Comparison of ENCODE assay signal across 9 cellular contexts in genomic region chr12:102740157-102741032, GRCh38.
DNase-seq lines count a peak whose midpoint lies in the region; ATAC-seq, FAIRE-seq and TF ChIP-seq lines count a peak whose summit lies in the region.
"Had no signal": no experiment of that assay in that cellular context is flagged by ENCODE, and none has a peak within 500 bp of the region (broad histone marks: within the 10 kb centered on the region; RNA-seq: fewer than 3 reads in every experiment).

No MANE protein-coding gene starts in this region.

- TF ChIP-seq CTCF in astrocyte (IDR thresholded peaks at IDR 0.05; ENCODE audit: insufficient read depth, low read depth, low read length) (peak; percentile 23), nephron (IDR thresholded peaks at IDR 0.05; ENCODE audit: unreplicated experiment in 3 of 3) (peak; percentile 47 to 58 (median 48))

- H3K27me3 ChIP-seq in astrocyte (ENCODE audit: insufficient read depth, low read length): no peaks in the 10 kb centered on the region

- H3K4me1 Mint-ChIP-seq in astrocyte (ENCODE audit: low read depth, unreplicated experiment) (peaks cover 9% of the 10 kb centered on the region), nephron (peaks cover 27% of the 10 kb centered on the region)
- H3K4me1 Mint-ChIP-seq: stimulated activated naive CD8-positive, alpha-beta T cell treated with anti-CD3 and anti-CD28 coated beads, Interleukin-15, amount 100 ng/mL, for 72 hours had no signal

- H3K4me3 Mint-ChIP-seq in astrocyte (ENCODE audit: unreplicated experiment) (no peak overlapping the region), nephron (no peak overlapping the region)
- H3K4me3 Mint-ChIP-seq: stimulated activated naive CD8-positive, alpha-beta T cell treated with anti-CD3 and anti-CD28 coated beads, Interleukin-15, amount 100 ng/mL, for 72 hours had no signal

- no peaks in the 10 kb centered on the region for H3K79me2 ChIP-seq in astrocyte (ENCODE audit: insufficient read depth, low read length)

- no peaks in the 10 kb centered on the region for H3K9me3 ChIP-seq in astrocyte (ENCODE audit: insufficient read depth, low read depth, low read length)

- H3K36me3 ChIP-seq in astrocyte (ENCODE audit: insufficient read depth, low read length): no peaks in the 10 kb centered on the region

- no peaks in the 10 kb centered on the region for H3K36me3 Mint-ChIP-seq in astrocyte (ENCODE audit: low read depth, unreplicated experiment)
- peaks cover 4% of the 10 kb centered on the region for H3K36me3 Mint-ChIP-seq in nephron (ENCODE audit: low read depth)

- no peak overlapping the region for H3K4me3 ChIP-seq in astrocyte (ENCODE audit: insufficient read depth, low read depth, low read length)

- no peaks in the 10 kb centered on the region for H3K27me3 Mint-ChIP-seq in astrocyte (ENCODE audit: low read depth, unreplicated experiment)
- H3K27me3 Mint-ChIP-seq in nephron (ENCODE audit: low read depth): no peaks in the 10 kb centered on the region
- H3K27me3 Mint-ChIP-seq: stimulated activated naive CD8-positive, alpha-beta T cell treated with anti-CD3 and anti-CD28 coated beads, Interleukin-15, amount 100 ng/mL, for 72 hours had no signal

- no peak overlapping the region for H3K4me2 ChIP-seq in astrocyte (ENCODE audit: low read length)

- no peaks in the 10 kb centered on the region for H3K4me1 ChIP-seq in astrocyte (ENCODE audit: insufficient read depth, low read length)

- no peak overlapping the region for H2AFZ ChIP-seq in astrocyte (ENCODE audit: low read depth, low read length)

- DNase-seq in G401 (ENCODE audit: low spot score): peak; percentile 13
- DNase-seq in M059J (ENCODE audit: low read depth): peak; percentile 20
- peak; percentile 16 for DNase-seq in astrocyte (ENCODE audit: low read depth)
- no peak for DNase-seq in GOT3 (lab: John Stamatoyannopoulos, UW)
- no peak for DNase-seq in GM19238 (ENCODE audit: insufficient read length, low spot score)
- no peak for DNase-seq in NK-92 (lab: John Stamatoyannopoulos, UW; ENCODE audit: unreplicated experiment)
- DNase-seq: stimulated activated naive CD8-positive, alpha-beta T cell treated with anti-CD3 and anti-CD28 coated beads, Interleukin-15, amount 100 ng/mL, for 72 hours had no signal

- no peaks in the 10 kb centered on the region for H4K20me1 ChIP-seq in astrocyte (ENCODE audit: insufficient read depth, low read length)

- in situ Hi-C loops in G401 (cut with HindIII; ENCODE audit: low sequenced_read_pairs): no loop called here

- no peak overlapping the region for H3K27ac ChIP-seq in astrocyte (ENCODE audit: low read depth, low read length)

- no peak overlapping the region for H3K9ac ChIP-seq in astrocyte (ENCODE audit: low read length)

- no peak overlapping the region for H3K27ac Mint-ChIP-seq in astrocyte (ENCODE audit: unreplicated experiment)
- peak overlapping the region; percentile 82 to 93 (median 87) for H3K27ac Mint-ChIP-seq in nephron
- H3K27ac Mint-ChIP-seq: stimulated activated naive CD8-positive, alpha-beta T cell treated with anti-CD3 and anti-CD28 coated beads, Interleukin-15, amount 100 ng/mL, for 72 hours had no signal

- FAIRE-seq in astrocyte (lab: Jason Lieb, UNC): no peak

- no peak for ATAC-seq in GM18520 (IDR thresholded peaks at IDR 0.05; ENCODE audit: unreplicated experiment)
- ATAC-seq: stimulated activated naive CD8-positive, alpha-beta T cell treated with anti-CD3 and anti-CD28 coated beads, Interleukin-15, amount 100 ng/mL, for 72 hours had no signal

- H3K9me3 Mint-ChIP-seq in astrocyte (ENCODE audit: unreplicated experiment) (peaks cover 4% of the 10 kb centered on the region), nephron (peaks cover 4% of the 10 kb centered on the region)

Comparison
In these comparisons a context has a peak if more than half of its experiments do, and no peak if none do; other contexts are left out.
1. DNase-seq: peak in G401 (single experiment), M059J (single experiment) and astrocyte (single experiment); none in GOT3 (single experiment), GM19238 (single experiment) and NK-92 (single experiment).